In genomic region chr11:77475206-77475605, GRCh38 we compare ENCODE assay signal across 16 cellular contexts. TPM values are rescaled to one million over a fixed set of nuclear protein-coding genes. Genes with fewer than 3 reads are reported as not detected.
A peak's percentile ranks its signal among the peaks of the same experiment; 100 is the strongest.
DNase-seq lines count a peak whose midpoint lies in the region; FAIRE-seq and TF ChIP-seq lines count a peak whose summit lies in the region.
"Had no signal": no experiment of that assay in that cellular context is flagged by ENCODE, and none has a peak within 500 bp of the region (broad histone marks: within the 10 kb centered on the region; RNA-seq: fewer than 3 reads in every experiment).

No MANE protein-coding gene starts in this region.

- H3K9ac ChIP-seq in H1 (replicated peaks in 1 of 4; ENCODE audit: extremely low read depth in 1 of 4, low read depth in 3 of 4, low read length in 3 of 4) (no peak overlapping the region), neural progenitor cell (no peak overlapping the region)

- intact Hi-C loops in Caco-2 (cut with micrococcal nuclease; ENCODE audit: unreplicated experiment), result no loop called here
- intact Hi-C loops in PC-9 (cut with micrococcal nuclease; ENCODE audit: unreplicated experiment), result no loop called here

- H3K27me3 Mint-ChIP-seq in Caco-2 (ENCODE audit: insufficient read depth, unreplicated experiment) (no peaks in the 10 kb centered on the region), neural progenitor cell (ENCODE audit: insufficient read depth, low read depth) (no peaks in the 10 kb centered on the region)

- H3K4me2 ChIP-seq in PC-9 (peak overlapping the region; percentile 87; the same call in 1 of the 2 replicates), H1 (ENCODE audit: insufficient read depth in 1 of 2, low read depth in 2 of 2, low read length in 2 of 2) (peak overlapping the region in 1 of 2 experiments; percentile 64; a peak in 1 of 4 replicates), neural progenitor cell (no peak overlapping the region)

- POLR2A ChIA-PET in Caco-2 (lab: Charles Lee) (interaction anchor here (0.8 kb wide), 1 partner anchor 115 kb away, joined by 4 read pairs; no protein-coding TSS in a partner anchor), PC-9 (lab: Charles Lee; ENCODE audit: unreplicated experiment) (interaction anchor here (0.5 to 0.7 kb wide), 3 partner anchors 33 to 704 kb away, joined by 3 to 4 read pairs (median 3); no protein-coding TSS in a partner anchor), H1 (lab: Charles Lee; ENCODE audit: partially characterized antibody) (interaction anchor here (1.1 kb wide), 1 partner anchor 26 kb away, joined by 3 read pairs; no protein-coding TSS in a partner anchor)

- H3K4me1 ChIP-seq in Caco-2 (peaks cover 25% of the 10 kb centered on the region), PC-9 (replicated peaks; ENCODE audit: insufficient read depth) (peaks cover 30% of the 10 kb centered on the region), H1 (replicated peaks in 1 of 4; ENCODE audit: control insufficient read depth in 3 of 4, insufficient read depth in 4 of 4, low read length in 3 of 4) (peaks cover 3 to 17% (median 17%) of the 10 kb centered on the region in 4 experiments), neural progenitor cell (peaks cover 26% of the 10 kb centered on the region)
- H3K4me1 ChIP-seq: SJSA1, testis had no signal

- H3K4me3 ChIP-seq in Caco-2 (ENCODE audit: low read depth, low read length), result no peak overlapping the region
- H3K4me3 ChIP-seq in PC-9, result no peak overlapping the region
- H3K4me3 ChIP-seq in H1 (ENCODE audit: extremely low read depth in 1 of 4, insufficient read depth in 2 of 4, low read depth in 3 of 4, low read length in 4 of 4), result no peak overlapping the region
- no peak overlapping the region for H3K4me3 ChIP-seq in neural progenitor cell

- H4K91ac ChIP-seq in H1 (replicated peaks; ENCODE audit: insufficient read length, low read length), result no peak overlapping the region

- no peak overlapping the region for H3K4ac ChIP-seq in H1 (replicated peaks; ENCODE audit: insufficient read length, low read depth, low read length)

- CTCF ChIA-PET in Caco-2 (lab: Charles Lee) (interaction anchor here (0.8 to 1.1 kb wide), 5 partner anchors 11 to 279 kb away, joined by 3 to 6 read pairs (median 3); partner anchors contain the start of gene AQP11), PC-9 (lab: Charles Lee) (interaction anchor here (0.7 kb wide), 1 partner anchor 142 kb away, joined by 3 read pairs; no protein-coding TSS in a partner anchor), H1 (lab: Charles Lee; ENCODE audit: partially characterized antibody) (interaction anchor here (0.6 to 2.0 kb wide), 8 partner anchors 13 to 104 kb away, joined by 3 to 10 read pairs (median 3); no protein-coding TSS in a partner anchor)

- no TSS peak for BruUV-seq in Caco-2 (replicated peaks; lab: Mats Ljungman, UMichigan)
- BruUV-seq in PC-9 (replicated peaks; lab: Mats Ljungman, UMichigan), result no TSS peak

- no peak overlapping the region for H4K5ac ChIP-seq in H1 (ENCODE audit: insufficient read length, low read depth, low read length)

- H2AFZ ChIP-seq in PC-9, result no peak overlapping the region
- no peak overlapping the region for H2AFZ ChIP-seq in H1 (ENCODE audit: low read length)
- peak overlapping the region; percentile 100 for H2AFZ ChIP-seq in neural progenitor cell (replicated peaks)

- H3K79me2 ChIP-seq in PC-9 (ENCODE audit: low read depth), result peaks cover 25% of the 10 kb centered on the region
- peaks cover 0 to 19% of the 10 kb centered on the region in 2 experiments; a peak in 3 of 4 replicates for H3K79me2 ChIP-seq in H1 (ENCODE audit: control insufficient read depth in 1 of 2, insufficient read depth in 2 of 2, low read length in 2 of 2)
- peaks cover 23% of the 10 kb centered on the region for H3K79me2 ChIP-seq in neural progenitor cell (ENCODE audit: low read depth)

- peaks cover 21% of the 10 kb centered on the region for H3K4me1 Mint-ChIP-seq in Caco-2 (ENCODE audit: low read depth, unreplicated experiment)
- peaks cover 30% of the 10 kb centered on the region for H3K4me1 Mint-ChIP-seq in neural progenitor cell

- no peak overlapping the region for H2BK15ac ChIP-seq in H1 (ENCODE audit: low read length)

- no peak overlapping the region for H2BK20ac ChIP-seq in H1 (ENCODE audit: low read length)

- H3K4me3 Mint-ChIP-seq in Caco-2 (ENCODE audit: unreplicated experiment) (peak overlapping the region; percentile 93), neural progenitor cell (peak overlapping the region; percentile 42)

- peaks cover 20% of the 10 kb centered on the region for H3K36me3 Mint-ChIP-seq in Caco-2 (ENCODE audit: insufficient read depth, unreplicated experiment)
- H3K36me3 Mint-ChIP-seq in neural progenitor cell, result no peaks in the 10 kb centered on the region

- no peak overlapping the region for H2BK5ac ChIP-seq in H1 (ENCODE audit: low read depth, low read length)

- H2AK5ac ChIP-seq in H1 (ENCODE audit: low read depth, low read length), result no peak overlapping the region

- H3K36me3 ChIP-seq in Caco-2 (ENCODE audit: control insufficient read depth, insufficient read depth, low read length), result no peaks in the 10 kb centered on the region
- H3K36me3 ChIP-seq in PC-9 (ENCODE audit: low read depth), result no peaks in the 10 kb centered on the region
- H3K36me3 ChIP-seq in H1 (ENCODE audit: control insufficient read depth in 2 of 4, insufficient read depth in 4 of 4, low read length in 3 of 4), result no peaks in the 10 kb centered on the region
- no peaks in the 10 kb centered on the region for H3K36me3 ChIP-seq in neural progenitor cell
- H3K36me3 ChIP-seq: SJSA1 had no signal

- H3K27ac ChIP-seq in PC-9 (no peak overlapping the region), H1 (ENCODE audit: low read depth, low read length) (no peak overlapping the region), neural progenitor cell (no peak overlapping the region)
- H3K27ac ChIP-seq: SJSA1 had no signal

- H3K14ac ChIP-seq in H1 (ENCODE audit: insufficient read length), result no peak overlapping the region

- H3K9me2 ChIP-seq in PC-9 (ENCODE audit: insufficient read depth), result no peaks in the 10 kb centered on the region

- no peak for DNase-seq in Caco-2
- no peak for DNase-seq in PC-9
- no peak for DNase-seq in H1 (ENCODE audit: low read depth in 1 of 2, low spot score in 2 of 2)
- no peak for DNase-seq in neural progenitor cell (ENCODE audit: low spot score)
- DNase-seq in OCI-M2 (lab: John Stamatoyannopoulos, UW; ENCODE audit: unreplicated experiment), result no peak
- DNase-seq in hepatic stellate cell (ENCODE audit: low spot score), result no peak
- no peak for DNase-seq in T-helper 9 cell
- DNase-seq in ACHN, result no peak
- DNase-seq: activated effector memory CD4-positive, alpha-beta T cell treated with anti-CD3 and anti-CD28 coated beads, Interleukin-2, amount 50 U/mL, for 16 hours; COR-L47; NCI-H2081; occipital lobe; testis had no signal

- 90% methylated on average over 5 of the region's 5 CpGs; no CpG with 5 or more reads in 1 of the 2 experiments for WGBS in H1 (ENCODE audit: extremely low coverage in 1 of 2, insufficient coverage in 1 of 2, insufficient read length in 1 of 2, insufficient replicate concordance in 2 of 2, low coverage in 1 of 2, low lambda C conversion rate in 2 of 2, missing lambda C conversion rate in 1 of 2), 2 experiments

- H4K20me1 ChIP-seq in PC-9 (ENCODE audit: insufficient read depth), result no peaks in the 10 kb centered on the region
- no peaks in the 10 kb centered on the region for H4K20me1 ChIP-seq in H1 (replicated peaks in 1 of 2; ENCODE audit: control insufficient read depth in 1 of 2, insufficient read depth in 2 of 2, low read length in 2 of 2)
- peaks cover 4% of the 10 kb centered on the region for H4K20me1 ChIP-seq in neural progenitor cell (ENCODE audit: low read depth)

- peak overlapping the region; percentile 28; the same call in 1 of the 2 replicates for H2BK12ac ChIP-seq in H1 (ENCODE audit: low read depth, low read length)

- FAIRE-seq in H1 (lab: Jason Lieb, UNC), result no peak
- FAIRE-seq: bronchial epithelial cell, H54 had no signal

- no peak overlapping the region for H3K18ac ChIP-seq in H1 (ENCODE audit: extremely low read depth, low read length)

- H3K9me3 ChIP-seq in Caco-2 (no peaks in the 10 kb centered on the region), PC-9 (ENCODE audit: insufficient read depth, low read depth) (no peaks in the 10 kb centered on the region), H1 (ENCODE audit: insufficient read depth in 2 of 2, low read depth in 1 of 2, low read length in 1 of 2) (no peaks in the 10 kb centered on the region), neural progenitor cell (ENCODE audit: low read depth) (no peaks in the 10 kb centered on the region)
- H3K9me3 ChIP-seq: SJSA1, testis had no signal

- no peak for TF ChIP-seq EP300 in H1 (IDR thresholded peaks at IDR 0.05; ENCODE audit: borderline replicate concordance in 1 of 2, low read depth in 2 of 2, low read length in 2 of 2)

- no peak overlapping the region for H3K23ac ChIP-seq in H1 (ENCODE audit: insufficient read length)

- H3K9me3 Mint-ChIP-seq in Caco-2 (ENCODE audit: unreplicated experiment) (no peaks in the 10 kb centered on the region), neural progenitor cell (no peaks in the 10 kb centered on the region)

- no peak overlapping the region for H3K56ac ChIP-seq in H1 (replicated peaks; ENCODE audit: insufficient read length, low read depth, low read length)

- H3K27ac Mint-ChIP-seq in Caco-2 (ENCODE audit: unreplicated experiment) (peak overlapping the region; percentile 96), neural progenitor cell (no peak overlapping the region)

- TF ChIP-seq POLR2A in H1 (IDR thresholded peaks at IDR 0.05; ENCODE audit: control extremely low read depth in 1 of 2, low read depth in 2 of 2, low read length in 2 of 2), result no peak

- no peak overlapping the region for H2BK120ac ChIP-seq in H1 (replicated peaks; ENCODE audit: low read depth, low read length)

- in situ Hi-C loops in ACHN (cut with HindIII; ENCODE audit: low pct_ligation_motif_present, low pct_unique_long_range_greater_than_20kb, low sequenced_read_pairs), result no loop called here

- H3K23me2 ChIP-seq in H1 (ENCODE audit: low read depth, low read length), result peaks cover 3% of the 10 kb centered on the region; the same call in 1 of the 2 replicates

- no peaks in the 10 kb centered on the region for H3K79me1 ChIP-seq in H1 (ENCODE audit: low read depth, low read length)

- H3F3A ChIP-seq in PC-9 (ENCODE audit: insufficient read depth, low read depth) (peaks cover 32% of the 10 kb centered on the region), neural progenitor cell (ENCODE audit: low read depth) (peaks cover 42% of the 10 kb centered on the region)

- no peak for TF ChIP-seq RAD21 in H1 (IDR thresholded peaks at IDR 0.05 in 1 of 2, conservative IDR thresholded peaks at IDR 0.05 in 1 of 2; ENCODE audit: low read depth in 2 of 2, low read length in 2 of 2)

- no peaks in the 10 kb centered on the region for H3K27me3 ChIP-seq in Caco-2 (replicated peaks; ENCODE audit: control insufficient read depth, insufficient read depth, low read length)
- H3K27me3 ChIP-seq in PC-9 (ENCODE audit: insufficient read depth, low read depth), result no peaks in the 10 kb centered on the region
- H3K27me3 ChIP-seq in H1 (replicated peaks in 1 of 4; ENCODE audit: control insufficient read depth in 3 of 4, extremely low read depth in 1 of 4, insufficient read depth in 3 of 4, low read length in 3 of 4), result no peaks in the 10 kb centered on the region
- no peaks in the 10 kb centered on the region for H3K27me3 ChIP-seq in neural progenitor cell
- H3K27me3 ChIP-seq: SJSA1, testis had no signal

- H4K8ac ChIP-seq in H1 (ENCODE audit: extremely low read depth, insufficient read depth, low read length), result no peak overlapping the region

- TF ChIP-seq CTCF in Caco-2 (IDR thresholded peaks at IDR 0.05; ENCODE audit: insufficient read depth in 1 of 2, low read depth in 1 of 2, low read length in 1 of 2, severe bottlenecking in 1 of 2, unreplicated experiment in 1 of 2), result no peak
- no peak for TF ChIP-seq CTCF in PC-9 (conservative IDR thresholded peaks at IDR 0.05)
- TF ChIP-seq CTCF in H1 (IDR thresholded peaks at IDR 0.05; ENCODE audit: control extremely low read depth in 1 of 3, insufficient read depth in 1 of 3, low read depth in 1 of 3, low read length in 3 of 3), result no peak
- no peak for TF ChIP-seq CTCF in neural progenitor cell (IDR thresholded peaks at IDR 0.05)

RNA-seq across cellular contexts. Expression of gene PAK1, which starts 1.3 kb away (rescaled TPM):
- total RNA-seq in Caco-2 (2022) (81.1 and 90.1 TPM in 2 replicates), PC-9 (2021) (80.0 and 109 TPM in 2 replicates), neural progenitor cell (ENCODE audit: low replicate concordance) (44.8 and 52.1 TPM in 2 replicates)
- total RNA-seq in H1 (2021; fragmentation: NEBNext Ultra II Directional; extraction: Animal tissue kit (Norgen Biotek cat#: 25700)), result 142 and 151 TPM in 2 replicates
- polyA plus RNA-seq in H1 (2011; rRNA removed), result 73.1 and 87.7 TPM in 2 replicates
- polyA plus RNA-seq in H1 (2011; cell fraction: cytosol; rRNA removed), result 113 TPM
- polyA plus RNA-seq in H1 (2011; cell fraction: nucleus; rRNA removed), result 125 TPM
- 117 to 168 TPM (median 134 TPM) in 4 replicates for polyA plus RNA-seq in H1 (2012, experiment 1 of 2)
- polyA plus RNA-seq in H1 (2012, experiment 2 of 2), result 49.6 TPM
- 129 TPM for polyA plus RNA-seq in H1 (2013, experiment 1 of 2)
- polyA plus RNA-seq in H1 (2013, experiment 2 of 2), result 130 TPM
- 287 and 306 TPM in 2 replicates for polyA minus RNA-seq in H1 (2011; rRNA and poly(A)+ RNA removed)
- polyA minus RNA-seq in H1 (2011; cell fraction: cytosol; rRNA and poly(A)+ RNA removed), result 110 TPM
- polyA minus RNA-seq in H1 (2011; cell fraction: nucleus; rRNA and poly(A)+ RNA removed), result 131 TPM
